20 cellular contexts compared by ENCODE assay signal in the genomic region with DNA sequence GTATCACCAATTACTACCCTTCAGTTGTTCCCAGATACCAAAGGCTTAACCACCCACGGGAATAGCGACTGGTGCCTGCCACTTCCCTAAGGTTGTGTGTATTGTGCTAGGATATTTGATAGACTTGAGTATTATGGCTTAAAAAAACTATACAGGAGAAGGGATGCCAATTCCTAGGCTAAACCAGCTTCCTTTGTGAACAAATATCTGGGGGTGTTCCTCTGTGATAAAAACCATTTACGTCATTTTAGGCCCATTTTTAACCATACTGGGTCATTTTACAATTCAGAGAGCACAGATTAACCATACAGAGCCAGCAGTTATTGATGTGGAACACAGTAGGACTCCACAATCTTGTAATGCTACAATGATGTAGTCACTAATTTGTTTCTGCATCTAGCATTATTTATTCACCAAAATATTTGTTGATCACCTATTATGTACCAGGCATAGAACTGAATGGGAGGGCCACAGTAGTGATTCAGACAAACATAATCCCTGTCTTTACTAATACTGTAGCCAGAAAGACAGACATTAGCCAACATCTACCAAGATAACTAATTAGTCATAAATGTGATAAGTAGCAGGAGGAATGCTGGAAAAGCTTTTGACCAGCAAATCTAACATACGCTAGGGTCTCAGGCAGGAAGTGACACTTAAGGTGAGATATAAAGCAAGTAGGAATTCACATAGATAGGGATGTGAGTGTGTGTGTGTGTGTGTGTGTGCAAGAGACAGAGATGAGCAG.
DNase-seq lines count a peak whose midpoint lies in the region; ATAC-seq and TF ChIP-seq lines count a peak whose summit lies in the region.
"Had no signal": no experiment of that assay in that cellular context is flagged by ENCODE, and none has a peak within 500 bp of the region (broad histone marks: within the 10 kb centered on the region; RNA-seq: fewer than 3 reads in every experiment).

No MANE protein-coding gene starts in this region.

- CTCF ChIA-PET in mammary epithelial cell (lab: Charles Lee; ENCODE audit: low non-redundant PET): no interaction called here

- no peak overlapping the region for H4K8ac ChIP-seq in mesendoderm (ENCODE audit: low read depth, low read length)

- H3K4me1 ChIP-seq in mammary epithelial cell (ENCODE audit: insufficient read depth, low read length): peaks cover 4% of the 10 kb centered on the region
- no peaks in the 10 kb centered on the region for H3K4me1 ChIP-seq in breast epithelium
- H3K4me1 ChIP-seq in mesendoderm (ENCODE audit: control insufficient read depth, low read depth, low read length): no peaks in the 10 kb centered on the region
- H3K4me1 ChIP-seq: heart left ventricle, transverse colon had no signal

- no peak overlapping the region for H3K56ac ChIP-seq in mesendoderm (ENCODE audit: low read length)

- in situ Hi-C loops in mammary epithelial cell (cut with MboI; ENCODE audit: low sequenced_read_pairs in 2 of 2): no loop called here

- no peak overlapping the region for H2BK5ac ChIP-seq in mesendoderm (ENCODE audit: low read length)

- H3K9me3 ChIP-seq in mammary epithelial cell (replicated peaks; ENCODE audit: insufficient read depth, low read length): no peaks in the 10 kb centered on the region
- H3K9me3 ChIP-seq in breast epithelium: no peaks in the 10 kb centered on the region
- H3K9me3 ChIP-seq: heart left ventricle, transverse colon had no signal

- peak; percentile 62 for DNase-seq in mammary epithelial cell
- no peak for DNase-seq in breast epithelium (ENCODE audit: low spot score in 2 of 2)
- DNase-seq in cardiac fibroblast (ENCODE audit: low read depth in 2 of 2): peak; percentile 71 to 72
- DNase-seq in mesendoderm: peak; percentile 87
- DNase-seq in left colon: no peak
- no peak for DNase-seq in GF-D8 (lab: John Stamatoyannopoulos, UW)
- no peak for DNase-seq in stimulated activated CD4-positive, alpha-beta T cell treated with anti-CD3 and anti-CD28 coated beads, Interleukin-2, amount 100 ng/mL, for 24 hours
- DNase-seq: activated CD4-positive, alpha-beta T cell treated with anti-CD3 and anti-CD28 coated beads for 1 hour; activated naive CD8-positive, alpha-beta T cell treated with anti-CD3 and anti-CD28 coated beads for 36 hours; heart left ventricle; HFFc6; KG1; NCI-H2029; NCI-H446 treated with DMSO at 0.1 percent for 48 hours; stimulated activated CD4-positive, alpha-beta T cell treated with anti-CD3 and anti-CD28 coated beads, Interleukin-1b, Interleukin-23, amount 100 ng/mL, for 48 hours; stimulated activated naive CD4-positive, alpha-beta T cell treated with Interleukin-2 at 50 U/mL for 16 hours; transverse colon had no signal

- no peak overlapping the region for H2BK120ac ChIP-seq in mesendoderm (ENCODE audit: low read depth, low read length)

- no peak overlapping the region for H2AK5ac ChIP-seq in mesendoderm (ENCODE audit: low read length)

- peak overlapping the region; percentile 44 for H2AFZ ChIP-seq in mammary epithelial cell (ENCODE audit: low read depth, low read length)

- TF ChIP-seq CTCF in mammary epithelial cell (conservative IDR thresholded peaks at IDR 0.05 in 1 of 2, IDR thresholded peaks at IDR 0.05 in 1 of 2; ENCODE audit: extremely low read depth in 1 of 2, insufficient read depth in 1 of 2, low read depth in 1 of 2, low read length in 2 of 2): no peak
- no peak for TF ChIP-seq CTCF in breast epithelium (IDR thresholded peaks at IDR 0.05)
- no peak for TF ChIP-seq CTCF in cardiac fibroblast (IDR thresholded peaks at IDR 0.05; ENCODE audit: low read depth, low read length)

- dilution Hi-C loops in mammary epithelial cell (cut with HindIII; ENCODE audit: low sequenced_read_pairs): no loop called here

- H3K27me3 ChIP-seq in mammary epithelial cell (ENCODE audit: insufficient read depth, low read length): no peaks in the 10 kb centered on the region
- H3K27me3 ChIP-seq in breast epithelium: peaks cover 0 to 4% of the 10 kb centered on the region in 2 donors
- H3K27me3 ChIP-seq in mesendoderm (ENCODE audit: insufficient read depth, low read length, poor library complexity): no peaks in the 10 kb centered on the region
- H3K27me3 ChIP-seq: cardiac muscle cell, heart left ventricle, transverse colon had no signal

- no peaks in the 10 kb centered on the region for H4K20me1 ChIP-seq in mammary epithelial cell (ENCODE audit: insufficient read depth, low read length)

- TF ChIP-seq POLR2A in breast epithelium (IDR thresholded peaks at IDR 0.05): no peak

- H3K4me2 ChIP-seq in mammary epithelial cell (ENCODE audit: insufficient read depth, low read depth, low read length): no peak overlapping the region
- no peak overlapping the region for H3K4me2 ChIP-seq in mesendoderm (ENCODE audit: low read length)

- no peak overlapping the region for H3K18ac ChIP-seq in mesendoderm (ENCODE audit: low read length)

- no peak overlapping the region for H2BK15ac ChIP-seq in mesendoderm (replicated peaks; ENCODE audit: low read depth)

- H3K27ac ChIP-seq in mammary epithelial cell (ENCODE audit: insufficient read depth, low read depth, low read length) (no peak overlapping the region), breast epithelium (no peak overlapping the region), mesendoderm (ENCODE audit: low read depth, low read length) (no peak overlapping the region)
- H3K27ac ChIP-seq: 22Rv1, cardiac muscle cell, heart left ventricle, transverse colon had no signal

- WGBS in mammary epithelial cell (ENCODE audit: low coverage, missing lambda C conversion rate): 78% methylated on average over 4 of the region's 4 CpGs
- WGBS in mesendoderm (ENCODE audit: extremely low coverage, insufficient coverage, low lambda C conversion rate): no CpG with 5 or more reads among the region's 4 CpGs

- no peaks in the 10 kb centered on the region for H3K79me2 ChIP-seq in mammary epithelial cell (ENCODE audit: insufficient read depth, low read length)
- H3K79me2 ChIP-seq in mesendoderm (ENCODE audit: control insufficient read depth, insufficient read depth, low read length): no peaks in the 10 kb centered on the region

- H3K79me1 ChIP-seq in mesendoderm (ENCODE audit: low read length): no peaks in the 10 kb centered on the region

- no peaks in the 10 kb centered on the region for H3K36me3 ChIP-seq in mammary epithelial cell (ENCODE audit: insufficient read depth, low read length)
- H3K36me3 ChIP-seq in breast epithelium: no peaks in the 10 kb centered on the region
- H3K36me3 ChIP-seq in mesendoderm (ENCODE audit: control insufficient read depth, insufficient read depth, low read length): no peaks in the 10 kb centered on the region
- H3K36me3 ChIP-seq: cardiac muscle cell, heart left ventricle, transverse colon had no signal

- no peak for ATAC-seq in left colon
- ATAC-seq in HG03108 (IDR thresholded peaks at IDR 0.05; ENCODE audit: unreplicated experiment): no peak

- no peak overlapping the region for H3K23ac ChIP-seq in mesendoderm (ENCODE audit: low read length)

- H4K5ac ChIP-seq in mesendoderm (ENCODE audit: low read length): no peak overlapping the region

- no TSS peak for BruUV-seq in mammary epithelial cell (replicated peaks; lab: Mats Ljungman, UMichigan)

- H3K9ac ChIP-seq in mammary epithelial cell (ENCODE audit: insufficient read depth, low read length) (no peak overlapping the region), mesendoderm (ENCODE audit: low read length) (no peak overlapping the region)

- H3K4me3 ChIP-seq in mammary epithelial cell (replicated peaks in 1 of 3; ENCODE audit: insufficient read depth in 1 of 3, low read depth in 2 of 3, low read length in 3 of 3) (no peak overlapping the region), breast epithelium (no peak overlapping the region), cardiac fibroblast (replicated peaks in 1 of 2; ENCODE audit: low read depth in 2 of 2, low read length in 2 of 2) (no peak overlapping the region), mesendoderm (ENCODE audit: low read length) (no peak overlapping the region)
- H3K4me3 ChIP-seq: cardiac muscle cell, heart left ventricle, transverse colon had no signal

- intact Hi-C loops in mammary epithelial cell (cut with micrococcal nuclease) (no loop called here), breast epithelium (cut with DNase I; ENCODE audit: low total_unique reads) (no loop called here), left colon (cut with DNase I, micrococcal nuclease) (no loop called here)

- H3K4ac ChIP-seq in mesendoderm (ENCODE audit: low read depth, low read length): no peak overlapping the region

Comparison
In these comparisons a context has a peak if more than half of its experiments do, and no peak if none do; other contexts are left out.
1. DNase-seq: peak in mammary epithelial cell (single experiment), cardiac fibroblast (2 of 2) and mesendoderm (single experiment); none in breast epithelium (0 of 2), left colon (0 of 2), GF-D8 (single experiment) and stimulated activated CD4-positive, alpha-beta T cell treated with anti-CD3 and anti-CD28 coated beads, Interleukin-2, amount 100 ng/mL, for 24 hours (0 of 2).